Comparison of ENCODE assay signal across 25 cellular contexts in genomic region chr3:125076464-125076863, GRCh38. TPM values are rescaled to one million over a fixed set of nuclear protein-coding genes. Genes with fewer than 3 reads are reported as not detected.
DNase-seq lines count a peak whose midpoint lies in the region; ATAC-seq and TF ChIP-seq lines count a peak whose summit lies in the region.
"Had no signal": no experiment of that assay in that cellular context is flagged by ENCODE, and none has a peak within 500 bp of the region (broad histone marks: within the 10 kb centered on the region; RNA-seq: fewer than 3 reads in every experiment).

No MANE protein-coding gene starts in this region.

- H3K36me3 Mint-ChIP-seq in activated CD8-positive, alpha-beta T cell treated with anti-CD3 and anti-CD28 coated beads, Interleukin-2, amount 10 ng/mL, durations not matched to agents 7 days and 5 days (ENCODE audit: low read depth): no peaks in the 10 kb centered on the region
- H3K36me3 Mint-ChIP-seq in activated CD8-positive, alpha-beta T cell treated with anti-CD3 and anti-CD28 coated beads for 36 hours (ENCODE audit: low read depth): no peaks in the 10 kb centered on the region
- no peaks in the 10 kb centered on the region for H3K36me3 Mint-ChIP-seq in WTC11
- H3K36me3 Mint-ChIP-seq: CD4-positive, alpha-beta memory T cell had no signal

- POLR2A ChIA-PET in activated CD8-positive, alpha-beta T cell treated with anti-CD3 and anti-CD28 coated beads, Interleukin-2, amount 10 ng/mL, durations not matched to agents 7 days and 5 days (lab: Charles Lee): no interaction called here
- POLR2A ChIA-PET in activated CD8-positive, alpha-beta T cell treated with anti-CD3 and anti-CD28 coated beads for 36 hours (lab: Charles Lee): no interaction called here
- POLR2A ChIA-PET in WTC11 (lab: Charles Lee): no interaction called here

- no peaks in the 10 kb centered on the region for H3K27me3 Mint-ChIP-seq in activated CD8-positive, alpha-beta T cell treated with anti-CD3 and anti-CD28 coated beads, Interleukin-2, amount 10 ng/mL, durations not matched to agents 7 days and 5 days (ENCODE audit: low read depth)
- peaks cover 2% of the 10 kb centered on the region for H3K27me3 Mint-ChIP-seq in activated CD8-positive, alpha-beta T cell treated with anti-CD3 and anti-CD28 coated beads for 36 hours
- no peaks in the 10 kb centered on the region for H3K27me3 Mint-ChIP-seq in WTC11 (ENCODE audit: low read depth)
- H3K27me3 Mint-ChIP-seq: IgD-negative memory B cell had no signal

- DNase-seq in activated CD8-positive, alpha-beta T cell treated with anti-CD3 and anti-CD28 coated beads, Interleukin-2, amount 10 ng/mL, durations not matched to agents 7 days and 5 days: no peak
- DNase-seq in activated CD8-positive, alpha-beta T cell treated with anti-CD3 and anti-CD28 coated beads for 36 hours: no peak
- DNase-seq in DMS 273 treated with DMSO at 0.1 percent for 48 hours (lab: John Stamatoyannopoulos, UW): peak; percentile 16
- DNase-seq in WTC11 (ENCODE audit: low spot score): no peak
- no peak for DNase-seq in neuronal stem cell (ENCODE audit: low spot score)
- DNase-seq in HCEC 1CT: no peak
- no peak for DNase-seq in NCI-H2029 treated with DMSO at 0.1 percent for 48 hours (lab: John Stamatoyannopoulos, UW)
- DNase-seq: CD4-positive, alpha-beta memory T cell; COR-L47; DMS79 treated with DMSO at 0.1 percent for 48 hours; GF-D8; GM23248; NCI-H1092; NCI-H1417 treated with DMSO at 0.1 percent for 48 hours; NCI-H2081 treated with DMSO at 0.1 percent for 48 hours; NCI-H2171 treated with DMSO at 0.1 percent for 48 hours; NCI-H526; NK-92 treated with Interleukin-12 subunit alpha and Interleukin-12 subunit beta, amount 100 ng/mL, for 24 hours; PC-3 had no signal

- no CpG with 5 or more reads among the region's 1 CpG for WGBS in neuronal stem cell (ENCODE audit: extremely low coverage in 2 of 2, insufficient read length in 2 of 2, insufficient replicate concordance in 1 of 2), 2 donors

- H2BK12ac ChIP-seq in neuronal stem cell (ENCODE audit: low read length): no peak overlapping the region

- H2AK5ac ChIP-seq in neuronal stem cell (ENCODE audit: low read depth, low read length): no peak overlapping the region

- no peak overlapping the region for H3K14ac ChIP-seq in neuronal stem cell (ENCODE audit: low read length)

- peak overlapping the region; percentile 22 for H4K91ac ChIP-seq in neuronal stem cell (ENCODE audit: low read depth, low read length, poor library complexity)

- no peak overlapping the region for H2BK120ac ChIP-seq in neuronal stem cell (ENCODE audit: low read depth, low read length)

- H3K4me2 ChIP-seq in neuronal stem cell (ENCODE audit: insufficient read depth, low read length, poor library complexity, severe bottlenecking): no peak overlapping the region
- H3K4me2 ChIP-seq: KMS-11 had no signal

- intact Hi-C loops in activated CD8-positive, alpha-beta T cell treated with anti-CD3 and anti-CD28 coated beads for 36 hours (cut with micrococcal nuclease): no loop called here

- no peak overlapping the region for H3K4ac ChIP-seq in neuronal stem cell (ENCODE audit: low read length)

- peaks cover 0 to 9% of the 10 kb centered on the region in 2 donors for H3K36me3 ChIP-seq in neuronal stem cell (replicated peaks in 1 of 2; ENCODE audit: control insufficient read depth in 2 of 2, insufficient read depth in 2 of 2, low read length in 2 of 2)

- no peak overlapping the region for H4K8ac ChIP-seq in neuronal stem cell (ENCODE audit: low read depth, low read length)

- peak overlapping the region; percentile 52 for H3K27ac Mint-ChIP-seq in activated CD8-positive, alpha-beta T cell treated with anti-CD3 and anti-CD28 coated beads, Interleukin-2, amount 10 ng/mL, durations not matched to agents 7 days and 5 days
- H3K27ac Mint-ChIP-seq in activated CD8-positive, alpha-beta T cell treated with anti-CD3 and anti-CD28 coated beads for 36 hours: no peak overlapping the region
- H3K27ac Mint-ChIP-seq in WTC11: peak overlapping the region; percentile 64; the same call in 1 of the 2 replicates
- H3K27ac Mint-ChIP-seq: CD4-positive, alpha-beta memory T cell; IgD-negative memory B cell had no signal

- no peaks in the 10 kb centered on the region for H3K27me3 ChIP-seq in neuronal stem cell (ENCODE audit: control insufficient read depth in 3 of 3, insufficient read depth in 3 of 3, low read depth in 1 of 3, low read length in 3 of 3)
- H3K27me3 ChIP-seq: SJSA1 had no signal

- no peaks in the 10 kb centered on the region for H3K9me3 Mint-ChIP-seq in activated CD8-positive, alpha-beta T cell treated with anti-CD3 and anti-CD28 coated beads, Interleukin-2, amount 10 ng/mL, durations not matched to agents 7 days and 5 days (ENCODE audit: insufficient read depth)
- H3K9me3 Mint-ChIP-seq in activated CD8-positive, alpha-beta T cell treated with anti-CD3 and anti-CD28 coated beads for 36 hours: no peaks in the 10 kb centered on the region
- H3K9me3 Mint-ChIP-seq in WTC11: no peaks in the 10 kb centered on the region
- H3K9me3 Mint-ChIP-seq: CD4-positive, alpha-beta memory T cell; IgD-negative memory B cell had no signal

- H3K9me3 ChIP-seq in neuronal stem cell (replicated peaks in 1 of 2; ENCODE audit: control insufficient read depth in 2 of 2, insufficient read depth in 1 of 2, low read depth in 1 of 2, low read length in 2 of 2): no peaks in the 10 kb centered on the region

- H2BK5ac ChIP-seq in neuronal stem cell (ENCODE audit: low read length): no peak overlapping the region

- no peak for TF ChIP-seq CTCF in activated CD8-positive, alpha-beta T cell treated with anti-CD3 and anti-CD28 coated beads for 36 hours (IDR thresholded peaks at IDR 0.05)
- TF ChIP-seq CTCF in WTC11 (IDR thresholded peaks at IDR 0.05): no peak

- no peak overlapping the region for H3K27ac ChIP-seq in neuronal stem cell (replicated peaks; ENCODE audit: low read length)
- H3K27ac ChIP-seq: GM23248, KMS-11, SJSA1 had no signal

- CTCF ChIA-PET in activated CD8-positive, alpha-beta T cell treated with anti-CD3 and anti-CD28 coated beads, Interleukin-2, amount 10 ng/mL, durations not matched to agents 7 days and 5 days (lab: Charles Lee): no interaction called here
- CTCF ChIA-PET in activated CD8-positive, alpha-beta T cell treated with anti-CD3 and anti-CD28 coated beads for 36 hours (lab: Charles Lee): interaction anchor here (1.5 kb wide), 1 partner anchor 24 kb away, joined by 3 read pairs; no protein-coding TSS in a partner anchor
- CTCF ChIA-PET in WTC11 (lab: Charles Lee): no interaction called here

- no peak overlapping the region for H2AFZ ChIP-seq in neuronal stem cell (ENCODE audit: low read length)
- H2AFZ ChIP-seq: GM23248 had no signal

- no peak overlapping the region for H3K23ac ChIP-seq in neuronal stem cell (ENCODE audit: low read depth, low read length, poor library complexity)

- peaks cover 37% of the 10 kb centered on the region for H3K4me1 Mint-ChIP-seq in activated CD8-positive, alpha-beta T cell treated with anti-CD3 and anti-CD28 coated beads, Interleukin-2, amount 10 ng/mL, durations not matched to agents 7 days and 5 days (ENCODE audit: low read depth)
- peaks cover 8% of the 10 kb centered on the region for H3K4me1 Mint-ChIP-seq in activated CD8-positive, alpha-beta T cell treated with anti-CD3 and anti-CD28 coated beads for 36 hours (ENCODE audit: low read depth)
- peaks cover 12% of the 10 kb centered on the region for H3K4me1 Mint-ChIP-seq in WTC11
- H3K4me1 Mint-ChIP-seq: CD4-positive, alpha-beta memory T cell had no signal

- no peak overlapping the region for H3K4me3 ChIP-seq in neuronal stem cell (ENCODE audit: low read length in 2 of 2)
- H3K4me3 ChIP-seq: GM23248, SJSA1 had no signal

- no peak for ATAC-seq in activated CD8-positive, alpha-beta T cell treated with anti-CD3 and anti-CD28 coated beads, Interleukin-2, amount 10 ng/mL, durations not matched to agents 7 days and 5 days
- ATAC-seq in activated CD8-positive, alpha-beta T cell treated with anti-CD3 and anti-CD28 coated beads for 36 hours: no peak
- ATAC-seq in WTC11 (peak; percentile 33; the same call in 1 of the 2 replicates), GM18868 (IDR thresholded peaks at IDR 0.05; ENCODE audit: unreplicated experiment) (no peak)
- ATAC-seq: HCT116, PC-3, Right ventricle myocardium inferior had no signal

- H3K4me1 ChIP-seq in neuronal stem cell (ENCODE audit: control insufficient read depth in 2 of 2, insufficient read depth in 1 of 2, low read depth in 1 of 2, low read length in 2 of 2): peaks cover 2% of the 10 kb centered on the region in 2 donors

- H2BK15ac ChIP-seq in neuronal stem cell (ENCODE audit: low read length): peak overlapping the region; percentile 10

- no peak overlapping the region for H3K9ac ChIP-seq in neuronal stem cell (ENCODE audit: low read depth, low read length, poor library complexity)
- H3K9ac ChIP-seq: GM23248, KMS-11 had no signal

- no peak overlapping the region for H3K4me3 Mint-ChIP-seq in activated CD8-positive, alpha-beta T cell treated with anti-CD3 and anti-CD28 coated beads, Interleukin-2, amount 10 ng/mL, durations not matched to agents 7 days and 5 days
- no peak overlapping the region for H3K4me3 Mint-ChIP-seq in activated CD8-positive, alpha-beta T cell treated with anti-CD3 and anti-CD28 coated beads for 36 hours
- no peak overlapping the region for H3K4me3 Mint-ChIP-seq in WTC11
- H3K4me3 Mint-ChIP-seq: CD4-positive, alpha-beta memory T cell; IgD-negative memory B cell had no signal

- peak overlapping the region; percentile 15 for H3K18ac ChIP-seq in neuronal stem cell (ENCODE audit: low read length)

- no peaks in the 10 kb centered on the region for H3K79me1 ChIP-seq in neuronal stem cell (ENCODE audit: low read depth, low read length)

TF ChIP-seq in WTC11, 78 proteins besides CTCF, POLR2A, EP300 and RAD21:
- no peak for TF ChIP-seq JUN (CRISPR knock-in tag; IDR thresholded peaks at IDR 0.05)
- 0 out of 2 replicates have a peak, but pooled peaks have one; percentile 12 for TF ChIP-seq NFYB (CRISPR knock-in tag; conservative IDR thresholded peaks at IDR 0.05; ENCODE audit: low read depth)

RNA-seq across cellular contexts. Expression of gene HEG1, which starts 20.7 kb away (rescaled TPM):
- 10 to 100 TPM; 58.6 to 61.7 TPM for total RNA-seq in activated CD8-positive, alpha-beta T cell treated with anti-CD3 and anti-CD28 coated beads, Interleukin-2, amount 10 ng/mL, durations not matched to agents 7 days and 5 days
- 10 to 100 TPM; 24.5 to 25.8 TPM for total RNA-seq in activated CD8-positive, alpha-beta T cell treated with anti-CD3 and anti-CD28 coated beads for 36 hours
- 7.9 to 14.6 TPM (median 8.7 TPM) in 3 replicates for total RNA-seq in WTC11 (2021)
- polyA plus RNA-seq in neuronal stem cell (2013, experiment 1 of 2): 10.1 TPM
- 9.8 TPM for polyA plus RNA-seq in neuronal stem cell (2013, experiment 2 of 2)
